Comparison of ENCODE assay signal across 10 cellular contexts in genomic region chr17:7218166-7218565, GRCh38. TPM values are rescaled to one million over a fixed set of nuclear protein-coding genes. Genes with fewer than 3 reads are reported as not detected.
A peak's percentile ranks its signal among the peaks of the same experiment; 100 is the strongest.
DNase-seq lines count a peak whose midpoint lies in the region; ATAC-seq and TF ChIP-seq lines count a peak whose summit lies in the region.
"Had no signal": no experiment of that assay in that cellular context is flagged by ENCODE, and none has a peak within 500 bp of the region (broad histone marks: within the 10 kb centered on the region; RNA-seq: fewer than 3 reads in every experiment).

No MANE protein-coding gene starts in this region.

- no peak for DNase-seq in GM23248
- DNase-seq in glutamatergic neuron: no peak
- no peak for DNase-seq in skeletal muscle cell (ENCODE audit: low read depth)
- DNase-seq in BE2C: no peak
- DNase-seq in NCI-H510A (lab: John Stamatoyannopoulos, UW): no peak
- no peak for DNase-seq in NCI-H345 (lab: John Stamatoyannopoulos, UW)
- DNase-seq: NCI-H2029 treated with DMSO at 0.1 percent for 48 hours had no signal

- peak overlapping the region; percentile 78 for H3K4me2 ChIP-seq in GM23248 (ENCODE audit: unreplicated experiment)

- H3K36me3 Mint-ChIP-seq in glutamatergic neuron (ENCODE audit: unreplicated experiment): no peaks in the 10 kb centered on the region

- peaks cover 38% of the 10 kb centered on the region for H3K4me1 Mint-ChIP-seq in glutamatergic neuron (ENCODE audit: low read depth, unreplicated experiment)

- WGBS in GM23248 (ENCODE audit: low coverage in 1 of 2, low lambda C conversion rate in 2 of 2, missing lambda C conversion rate in 2 of 2), 2 experiments: 56 to 72% methylated on average over 5 to 6 of the region's 6 CpGs

- H3F3A ChIP-seq in GM23248 (ENCODE audit: insufficient read depth): peaks cover 24% of the 10 kb centered on the region

- H2AFZ ChIP-seq in GM23248: peak overlapping the region; percentile 84

- H3K9me3 ChIP-seq in GM23248 (ENCODE audit: low read depth) (no peaks in the 10 kb centered on the region), BE2C (no peaks in the 10 kb centered on the region)
- H3K9me3 ChIP-seq: right lobe of liver had no signal

- H3K4me3 Mint-ChIP-seq in glutamatergic neuron (ENCODE audit: unreplicated experiment): peak overlapping the region; percentile 82

- TF ChIP-seq CTCF in WI38 (IDR thresholded peaks at IDR 0.05; ENCODE audit: low read depth, low read length) (no peak), glutamatergic neuron (IDR thresholded peaks at IDR 0.05; ENCODE audit: partially characterized antibody, unreplicated experiment) (no peak), BE2C (IDR thresholded peaks at IDR 0.05; ENCODE audit: low read depth, low read length) (no peak)

- H3K4me1 ChIP-seq in GM23248 (ENCODE audit: insufficient read depth): peaks cover 34% of the 10 kb centered on the region
- peaks cover 8% of the 10 kb centered on the region; the same call in 1 of the 2 replicates for H3K4me1 ChIP-seq in BE2C

- H3K36me3 ChIP-seq in GM23248 (ENCODE audit: low read depth) (peaks cover 8% of the 10 kb centered on the region; the same call in 1 of the 2 replicates), BE2C (peaks cover 4% of the 10 kb centered on the region)

- no peaks in the 10 kb centered on the region for H3K27me3 ChIP-seq in GM23248 (replicated peaks; ENCODE audit: insufficient read depth)
- H3K27me3 ChIP-seq in BE2C: no peaks in the 10 kb centered on the region
- H3K27me3 ChIP-seq: right lobe of liver had no signal

- H3K27me3 Mint-ChIP-seq in glutamatergic neuron (ENCODE audit: unreplicated experiment): peaks cover 23% of the 10 kb centered on the region

- H3K27ac Mint-ChIP-seq in glutamatergic neuron (ENCODE audit: unreplicated experiment): peak overlapping the region; percentile 55

- H3K4me3 ChIP-seq in GM23248: peak overlapping the region; percentile 70
- peak overlapping the region; percentile 72 for H3K4me3 ChIP-seq in WI38 (ENCODE audit: low read depth, low read length)
- peak overlapping the region; percentile 73 for H3K4me3 ChIP-seq in skeletal muscle cell (ENCODE audit: low read depth, low read length)
- H3K4me3 ChIP-seq in BE2C (ENCODE audit: low read depth, low read length): no peak overlapping the region

- peaks cover 20% of the 10 kb centered on the region for H3K9me3 Mint-ChIP-seq in glutamatergic neuron (ENCODE audit: unreplicated experiment)

- no peaks in the 10 kb centered on the region for H3K9me2 ChIP-seq in GM23248 (ENCODE audit: insufficient read depth)

- no peaks in the 10 kb centered on the region for H4K20me1 ChIP-seq in GM23248 (ENCODE audit: insufficient read depth)

- no peak for ATAC-seq in GM19463 (IDR thresholded peaks at IDR 0.05; ENCODE audit: unreplicated experiment)
- ATAC-seq: right lobe of liver had no signal

- in situ Hi-C loops in GM23248 (cut with MboI): no loop called here

- H3K9ac ChIP-seq in GM23248: peak overlapping the region; percentile 77

- H3K27ac ChIP-seq in GM23248: peak overlapping the region; percentile 37; the same call in 1 of the 2 replicates

- peaks cover 64% of the 10 kb centered on the region for H3K79me2 ChIP-seq in GM23248 (ENCODE audit: insufficient read depth)

RNA-seq across cellular contexts. Expression of gene DLG4, which starts 1.5 kb away (rescaled TPM):
- total RNA-seq in GM23248 (2014; rRNA removed; shearing (Covaris generic)): 13.1 and 23.8 TPM in 2 replicates
- polyA plus RNA-seq in GM23248 (2016; fragmentation: Nextera tagmentation; extraction: Ambion mirVana): 1.3 and 1.9 TPM in 2 replicates
- total RNA-seq in glutamatergic neuron (ENCODE audit: unreplicated experiment): 157 TPM
- polyA plus RNA-seq in BE2C (2012; ENCODE audit: insufficient read depth, insufficient read length, low read depth): 36.5 TPM

RNA-seq across cellular contexts. Expression of gene ACADVL, which starts 1.6 kb away (rescaled TPM):
- total RNA-seq in GM23248 (2014; rRNA removed; shearing (Covaris generic)): 453 and 600 TPM in 2 replicates
- polyA plus RNA-seq in GM23248 (2016; fragmentation: Nextera tagmentation; extraction: Ambion mirVana): 386 and 441 TPM in 2 replicates
- total RNA-seq in glutamatergic neuron (ENCODE audit: unreplicated experiment): 375 TPM
- 215 TPM for polyA plus RNA-seq in BE2C (2012; ENCODE audit: insufficient read depth, insufficient read length, low read depth)

RNA-seq across cellular contexts. Expression of gene DVL2, which starts 16.2 kb away (rescaled TPM):
- 41.2 and 45.8 TPM in 2 replicates for total RNA-seq in GM23248 (2014; rRNA removed; shearing (Covaris generic))
- 18.9 and 19.5 TPM in 2 replicates for polyA plus RNA-seq in GM23248 (2016; fragmentation: Nextera tagmentation; extraction: Ambion mirVana)
- total RNA-seq in glutamatergic neuron (ENCODE audit: unreplicated experiment): 79.1 TPM
- 36.4 TPM for polyA plus RNA-seq in BE2C (2012; ENCODE audit: insufficient read depth, insufficient read length, low read depth)

RNA-seq across cellular contexts. Expression of gene PHF23, which starts 21.1 kb away (rescaled TPM):
- 32.0 and 42.6 TPM in 2 replicates for total RNA-seq in GM23248 (2014; rRNA removed; shearing (Covaris generic))
- polyA plus RNA-seq in GM23248 (2016; fragmentation: Nextera tagmentation; extraction: Ambion mirVana): 40.7 and 45.6 TPM in 2 replicates
- 72.3 TPM for total RNA-seq in glutamatergic neuron (ENCODE audit: unreplicated experiment)
- 47.8 TPM for polyA plus RNA-seq in BE2C (2012; ENCODE audit: insufficient read depth, insufficient read length, low read depth)

RNA-seq across cellular contexts. Expression of gene GABARAP, which starts 24.1 kb away (rescaled TPM):
- total RNA-seq in GM23248 (2014; rRNA removed; shearing (Covaris generic)): 152 and 355 TPM in 2 replicates
- 845 and 847 TPM in 2 replicates for polyA plus RNA-seq in GM23248 (2016; fragmentation: Nextera tagmentation; extraction: Ambion mirVana)
- 908 TPM for total RNA-seq in glutamatergic neuron (ENCODE audit: unreplicated experiment)
- 101 TPM for polyA plus RNA-seq in BE2C (2012; ENCODE audit: insufficient read depth, insufficient read length, low read depth)
